Comparison of ENCODE assay signal across 16 cellular contexts in the genomic region with DNA sequence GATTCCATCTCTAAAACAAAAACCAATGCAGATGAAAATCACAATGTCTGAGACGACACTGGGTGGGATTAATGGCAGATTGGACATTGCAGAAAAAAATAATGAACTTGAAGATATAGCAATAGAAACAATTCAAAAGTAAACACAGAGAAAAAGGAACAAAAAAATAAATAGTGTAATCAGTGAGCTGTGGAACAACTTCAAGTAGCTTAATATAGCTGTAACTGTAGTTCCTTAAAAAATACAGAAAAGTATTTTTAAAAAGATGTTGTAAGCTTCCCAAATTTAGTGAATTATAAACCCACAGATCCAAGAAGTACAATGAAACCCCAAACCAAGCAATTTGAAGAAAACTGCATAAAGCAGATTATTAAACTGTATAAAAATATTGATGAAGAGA.
"Had no signal": no experiment of that assay in that cellular context is flagged by ENCODE, and none has a peak within 500 bp of the region (broad histone marks: within the 10 kb centered on the region; RNA-seq: fewer than 3 reads in every experiment).

No MANE protein-coding gene starts in this region.

- ATAC-seq: activated CD8-positive, alpha-beta T cell treated with anti-CD3 and anti-CD28 coated beads for 36 hours; activated T-cell treated with anti-CD3 and anti-CD28 coated beads, Interleukin-2, amount 50 U/mL, for 4 hours; left lobe of liver; naive thymus-derived CD4-positive, alpha-beta T cell; stimulated activated naive CD8-positive, alpha-beta T cell treated with anti-CD3 and anti-CD28 coated beads, Interleukin-15, Interleukin-2, amounts not matched to agents 100 U/mL and 50 U/mL, for 24 hours had no signal

- H3K36me3 Mint-ChIP-seq: activated naive CD4-positive, alpha-beta T cell treated with anti-CD3 and anti-CD28 coated beads, Interleukin-2, amount 50 U/mL, for 24 hours; type B pancreatic cell had no signal

- H3K36me3 ChIP-seq: adrenal gland, cardiac muscle cell, esophagus muscularis mucosa had no signal

- H2AFZ ChIP-seq: hepatocyte had no signal

- H3K4me2 ChIP-seq: hepatocyte had no signal

- H3K4me1 ChIP-seq: adrenal gland, esophagus muscularis mucosa had no signal

- H3K9me3 Mint-ChIP-seq: activated CD8-positive, alpha-beta T cell treated with anti-CD3 and anti-CD28 coated beads for 36 hours; activated naive CD4-positive, alpha-beta T cell treated with anti-CD3 and anti-CD28 coated beads, Interleukin-2, amount 50 U/mL, for 24 hours; activated T-cell treated with anti-CD3 and anti-CD28 coated beads, Interleukin-2, amount 50 U/mL, for 4 hours; type B pancreatic cell had no signal

- DNase-seq: activated CD4-positive, alpha-beta T cell treated with anti-CD3 and anti-CD28 coated beads for 4 hours; activated CD8-positive, alpha-beta T cell treated with anti-CD3 and anti-CD28 coated beads for 36 hours; activated effector memory CD4-positive, alpha-beta T cell treated with anti-CD3 and anti-CD28 coated beads, Interleukin-2, amount 50 U/mL, for 16 hours; activated T-cell treated with anti-CD3 and anti-CD28 coated beads, Interleukin-2, amount 50 U/mL, for 4 hours; adrenal gland; islet precursor cell; naive thymus-derived CD4-positive, alpha-beta T cell; retina; stimulated activated CD4-positive, alpha-beta T cell treated with anti-CD3 and anti-CD28 coated beads, Interleukin-4, amount 100 ng/mL, for 1 hour; stimulated activated naive CD8-positive, alpha-beta T cell treated with anti-CD3 and anti-CD28 coated beads, Interleukin-15, Interleukin-2, amounts not matched to agents 100 U/mL and 50 U/mL, for 24 hours had no signal

- H3K9me3 ChIP-seq: adrenal gland, esophagus muscularis mucosa had no signal

- H3K27me3 ChIP-seq: adrenal gland, cardiac muscle cell, esophagus muscularis mucosa, hepatocyte had no signal

- H3K79me2 ChIP-seq: hepatocyte had no signal

- H3K27me3 Mint-ChIP-seq: activated CD8-positive, alpha-beta T cell treated with anti-CD3 and anti-CD28 coated beads for 36 hours; activated naive CD4-positive, alpha-beta T cell treated with anti-CD3 and anti-CD28 coated beads, Interleukin-2, amount 50 U/mL, for 24 hours; type B pancreatic cell had no signal

- H3K27ac ChIP-seq: adrenal gland, cardiac muscle cell, esophagus muscularis mucosa, hepatocyte had no signal

- H3K27ac Mint-ChIP-seq: activated CD8-positive, alpha-beta T cell treated with anti-CD3 and anti-CD28 coated beads for 36 hours; type B pancreatic cell had no signal

- H3K4me3 Mint-ChIP-seq: activated CD8-positive, alpha-beta T cell treated with anti-CD3 and anti-CD28 coated beads for 36 hours; activated naive CD4-positive, alpha-beta T cell treated with anti-CD3 and anti-CD28 coated beads, Interleukin-2, amount 50 U/mL, for 24 hours; activated T-cell treated with anti-CD3 and anti-CD28 coated beads, Interleukin-2, amount 50 U/mL, for 4 hours; naive thymus-derived CD4-positive, alpha-beta T cell; type B pancreatic cell had no signal

- H3K4me3 ChIP-seq: adrenal gland, cardiac muscle cell, esophagus muscularis mucosa, hepatocyte had no signal
